In genomic region chrX:100685284-100685996, GRCh38 we compare ENCODE assay signal across 8 cellular contexts. TPM values are rescaled to one million over a fixed set of nuclear protein-coding genes. Genes with fewer than 3 reads are reported as not detected.
A peak's percentile ranks its signal among the peaks of the same experiment; 100 is the strongest.
DNase-seq lines count a peak whose midpoint lies in the region; ATAC-seq, FAIRE-seq and TF ChIP-seq lines count a peak whose summit lies in the region.

No MANE protein-coding gene starts in this region.

- H3K4me3 Mint-ChIP-seq in activated T-helper 2 cell treated with anti-CD3 and anti-CD28 coated beads, Interferon-gamma antibody, Interleukin-2, Interleukin-4, amounts not matched to agents 10 μg/mL and 5 μg/mL and 100 μg/mL, durations not matched to agents 14 hours and 24 hours and 36 hours (ENCODE audit: low read depth) = no peak overlapping the region

- H3K27me3 ChIP-seq in GM23248 (replicated peaks; ENCODE audit: insufficient read depth) = no peaks in the 10 kb centered on the region
- H3K27me3 ChIP-seq in Loucy (ENCODE audit: insufficient read depth, low read length, poor library complexity, severe bottlenecking) = no peaks in the 10 kb centered on the region
- H3K27me3 ChIP-seq in parathyroid adenoma (ENCODE audit: control insufficient read depth, insufficient read depth, low read length) = no peaks in the 10 kb centered on the region

- H3K4me3 ChIP-seq in GM23248 (no peak overlapping the region), Loucy (ENCODE audit: low read length, poor library complexity, severe bottlenecking) (no peak overlapping the region), parathyroid adenoma (ENCODE audit: low read depth, low read length) (no peak overlapping the region)

- H3K27ac ChIP-seq in GM23248 (peak overlapping the region; percentile 64), parathyroid adenoma (no peak overlapping the region)

- H2AFZ ChIP-seq in GM23248 (no peak overlapping the region), Loucy (ENCODE audit: low read length) (peak overlapping the region; percentile 76; the same call in 1 of the 2 replicates), parathyroid adenoma (no peak overlapping the region)

- peaks cover 18% of the 10 kb centered on the region for H3K4me1 ChIP-seq in GM23248 (ENCODE audit: insufficient read depth)
- H3K4me1 ChIP-seq in Loucy (ENCODE audit: insufficient read depth, low read length, poor library complexity, severe bottlenecking) = peaks cover 14% of the 10 kb centered on the region
- H3K4me1 ChIP-seq in parathyroid adenoma = no peaks in the 10 kb centered on the region

- H3F3A ChIP-seq in GM23248 (ENCODE audit: insufficient read depth) = peaks cover 6% of the 10 kb centered on the region; the same call in 1 of the 2 replicates
- no peaks in the 10 kb centered on the region for H3F3A ChIP-seq in Loucy (ENCODE audit: low read depth)

- 28 to 30% methylated on average over 5 of the region's 5 CpGs for WGBS in GM23248 (ENCODE audit: low coverage in 1 of 2, low lambda C conversion rate in 2 of 2, missing lambda C conversion rate in 2 of 2), 2 experiments

- H3K36me3 ChIP-seq in GM23248 (ENCODE audit: low read depth) (no peaks in the 10 kb centered on the region), Loucy (ENCODE audit: insufficient read depth, low read length) (no peaks in the 10 kb centered on the region), parathyroid adenoma (ENCODE audit: control insufficient read depth, insufficient read depth, low read length) (no peaks in the 10 kb centered on the region)

- H3K9ac ChIP-seq in GM23248 (peak overlapping the region; percentile 45), Loucy (ENCODE audit: low read depth, low read length, poor library complexity, severe bottlenecking) (no peak overlapping the region), parathyroid adenoma (no peak overlapping the region)

- peaks cover 10% of the 10 kb centered on the region for H3K4me1 Mint-ChIP-seq in activated T-helper 2 cell treated with anti-CD3 and anti-CD28 coated beads, Interferon-gamma antibody, Interleukin-2, Interleukin-4, amounts not matched to agents 10 μg/mL and 5 μg/mL and 100 μg/mL, durations not matched to agents 14 hours and 24 hours and 36 hours (ENCODE audit: low read depth)

- peaks cover 4% of the 10 kb centered on the region for H3K27me3 Mint-ChIP-seq in activated T-helper 2 cell treated with anti-CD3 and anti-CD28 coated beads, Interferon-gamma antibody, Interleukin-2, Interleukin-4, amounts not matched to agents 10 μg/mL and 5 μg/mL and 100 μg/mL, durations not matched to agents 14 hours and 24 hours and 36 hours (ENCODE audit: low read depth)

- no peaks in the 10 kb centered on the region for H3K9me3 Mint-ChIP-seq in activated T-helper 2 cell treated with anti-CD3 and anti-CD28 coated beads, Interferon-gamma antibody, Interleukin-2, Interleukin-4, amounts not matched to agents 10 μg/mL and 5 μg/mL and 100 μg/mL, durations not matched to agents 14 hours and 24 hours and 36 hours

- peak; percentile 82 for TF ChIP-seq CTCF in Loucy (conservative IDR thresholded peaks at IDR 0.05; ENCODE audit: low read length)
- peak; percentile 71 for TF ChIP-seq CTCF in parathyroid adenoma (IDR thresholded peaks at IDR 0.05)

- DNase-seq in EH (ENCODE audit: low read depth) (peak; percentile 72), GM23248 (peak; percentile 74), SHP77 (lab: John Stamatoyannopoulos, UW) (peak; percentile 45 to 48), frontal cortex (ENCODE audit: low spot score in 2 of 2) (peak; percentile 6 to 47)
- peak; percentile 41 for DNase-seq in activated T-helper 2 cell treated with anti-CD3 and anti-CD28 coated beads, Interferon-gamma antibody, Interleukin-2, Interleukin-4, amounts not matched to agents 10 μg/mL and 5 μg/mL and 100 μg/mL, durations not matched to agents 14 hours and 24 hours and 36 hours (ENCODE audit: low spot score)

- H3K4me2 ChIP-seq in GM23248 (ENCODE audit: unreplicated experiment) (peak overlapping the region; percentile 53), Loucy (ENCODE audit: low read depth, low read length, poor library complexity, severe bottlenecking) (no peak overlapping the region), parathyroid adenoma (ENCODE audit: low read length) (no peak overlapping the region)

- H4K20me1 ChIP-seq in GM23248 (ENCODE audit: insufficient read depth) = no peaks in the 10 kb centered on the region
- no peaks in the 10 kb centered on the region for H4K20me1 ChIP-seq in Loucy (ENCODE audit: insufficient read depth, low read length, poor library complexity, severe bottlenecking)

- H3K9me2 ChIP-seq in GM23248 (ENCODE audit: insufficient read depth) = no peaks in the 10 kb centered on the region
- no peaks in the 10 kb centered on the region for H3K9me2 ChIP-seq in Loucy (replicated peaks; ENCODE audit: low read depth, low read length)

- H3K9me3 ChIP-seq in GM23248 (ENCODE audit: low read depth) (no peaks in the 10 kb centered on the region), Loucy (ENCODE audit: insufficient read depth, low read depth, low read length) (no peaks in the 10 kb centered on the region), parathyroid adenoma (ENCODE audit: control insufficient read depth, low read length) (no peaks in the 10 kb centered on the region)

- FAIRE-seq in frontal cortex (lab: Jason Lieb, UNC) = peak; percentile 3

- H3K79me2 ChIP-seq in GM23248 (ENCODE audit: insufficient read depth) (no peaks in the 10 kb centered on the region), Loucy (ENCODE audit: insufficient read depth, low read length) (no peaks in the 10 kb centered on the region), parathyroid adenoma (no peaks in the 10 kb centered on the region)

- ATAC-seq in GM18519 (IDR thresholded peaks at IDR 0.05; ENCODE audit: low FRiP score, unreplicated experiment) = no peak

- H3K27ac Mint-ChIP-seq in activated T-helper 2 cell treated with anti-CD3 and anti-CD28 coated beads, Interferon-gamma antibody, Interleukin-2, Interleukin-4, amounts not matched to agents 10 μg/mL and 5 μg/mL and 100 μg/mL, durations not matched to agents 14 hours and 24 hours and 36 hours = no peak overlapping the region

- in situ Hi-C loops in GM23248 (cut with MboI) = loop anchor here (10.0 kb wide), 1 partner anchor 79 kb away; no protein-coding TSS in a partner anchor

- no peaks in the 10 kb centered on the region for H3K36me3 Mint-ChIP-seq in activated T-helper 2 cell treated with anti-CD3 and anti-CD28 coated beads, Interferon-gamma antibody, Interleukin-2, Interleukin-4, amounts not matched to agents 10 μg/mL and 5 μg/mL and 100 μg/mL, durations not matched to agents 14 hours and 24 hours and 36 hours (ENCODE audit: low read depth)

- intact Hi-C loops in activated T-helper 2 cell treated with anti-CD3 and anti-CD28 coated beads, Interferon-gamma antibody, Interleukin-2, Interleukin-4, amounts not matched to agents 10 μg/mL and 5 μg/mL and 100 μg/mL, durations not matched to agents 14 hours and 24 hours and 36 hours (cut with micrococcal nuclease) = loop anchor here (1.0 to 5.0 kb wide), 2 partner anchors 83 to 602 kb away; no protein-coding TSS in a partner anchor

RNA-seq across cellular contexts. Expression of gene SRPX2, which starts 41.4 kb away (rescaled TPM):
- total RNA-seq in GM23248 (2014; rRNA removed; shearing (Covaris generic)) = 36.5 and 36.7 TPM in 2 replicates
- 40.3 and 40.4 TPM in 2 replicates for polyA plus RNA-seq in GM23248 (2016; fragmentation: Nextera tagmentation; extraction: Ambion mirVana)
- total RNA-seq in activated T-helper 2 cell treated with anti-CD3 and anti-CD28 coated beads, Interferon-gamma antibody, Interleukin-2, Interleukin-4, amounts not matched to agents 10 μg/mL and 5 μg/mL and 100 μg/mL, durations not matched to agents 14 hours and 24 hours and 36 hours = not detected in 2 replicates
- 0.41 TPM for total RNA-seq in frontal cortex

RNA-seq across cellular contexts. Expression of gene SYTL4, which starts 46.5 kb away (rescaled TPM):
- total RNA-seq in GM23248 (2014; rRNA removed; shearing (Covaris generic)) = 3.2 and 4.6 TPM in 2 replicates
- 1.6 and 2.5 TPM in 2 replicates for polyA plus RNA-seq in GM23248 (2016; fragmentation: Nextera tagmentation; extraction: Ambion mirVana)
- not detected in 2 replicates for total RNA-seq in activated T-helper 2 cell treated with anti-CD3 and anti-CD28 coated beads, Interferon-gamma antibody, Interleukin-2, Interleukin-4, amounts not matched to agents 10 μg/mL and 5 μg/mL and 100 μg/mL, durations not matched to agents 14 hours and 24 hours and 36 hours
- total RNA-seq in frontal cortex = 3.3 TPM

RNA-seq across cellular contexts. Expression of gene TSPAN6, which starts 48.8 kb away (rescaled TPM):
- 24.3 and 29.3 TPM in 2 replicates for total RNA-seq in GM23248 (2014; rRNA removed; shearing (Covaris generic))
- polyA plus RNA-seq in GM23248 (2016; fragmentation: Nextera tagmentation; extraction: Ambion mirVana) = 36.5 and 37.8 TPM in 2 replicates
- not detected in 2 replicates for total RNA-seq in activated T-helper 2 cell treated with anti-CD3 and anti-CD28 coated beads, Interferon-gamma antibody, Interleukin-2, Interleukin-4, amounts not matched to agents 10 μg/mL and 5 μg/mL and 100 μg/mL, durations not matched to agents 14 hours and 24 hours and 36 hours
- total RNA-seq in frontal cortex = 33.0 TPM

Comparison
In these comparisons a context has a peak if more than half of its experiments do, and no peak if none do; other contexts are left out.
1. RNA of gene SRPX2, which starts 41.4 kb away (total RNA-seq): 36.5 to 36.7 TPM in GM23248; 0.41 TPM in frontal cortex (single experiment) and not detected in activated T-helper 2 cell treated with anti-CD3 and anti-CD28 coated beads, Interferon-gamma antibody, Interleukin-2, Interleukin-4, amounts not matched to agents 10 μg/mL and 5 μg/mL and 100 μg/mL, durations not matched to agents 14 hours and 24 hours and 36 hours; every median in the first group is over 10 times any median in the second.
2. RNA of gene TSPAN6, which starts 48.8 kb away (total RNA-seq): 33.0 TPM in frontal cortex (single experiment) and 24.3 to 29.3 TPM in GM23248; not detected in activated T-helper 2 cell treated with anti-CD3 and anti-CD28 coated beads, Interferon-gamma antibody, Interleukin-2, Interleukin-4, amounts not matched to agents 10 μg/mL and 5 μg/mL and 100 μg/mL, durations not matched to agents 14 hours and 24 hours and 36 hours; every median in the first group is over 10 times any median in the second.
3. Peak in every context shown above with its lines, with median percentiles within 50 percentile points of each other: DNase-seq.